Comparison of ENCODE assay signal across 9 cellular contexts in genomic region chr14:60561845-60562746, GRCh38. TPM values are rescaled to one million over a fixed set of nuclear protein-coding genes. Genes with fewer than 3 reads are reported as not detected.
DNase-seq lines count a peak whose midpoint lies in the region; ATAC-seq and TF ChIP-seq lines count a peak whose summit lies in the region.
"Had no signal": no experiment of that assay in that cellular context is flagged by ENCODE, and none has a peak within 500 bp of the region (broad histone marks: within the 10 kb centered on the region; RNA-seq: fewer than 3 reads in every experiment).

No MANE protein-coding gene starts in this region.

- no peaks in the 10 kb centered on the region for H3K27me3 ChIP-seq in Peyer's patch
- H3K27me3 ChIP-seq in lung (ENCODE audit: control insufficient read depth, insufficient read depth) = no peaks in the 10 kb centered on the region
- no peaks in the 10 kb centered on the region for H3K27me3 ChIP-seq in uterus
- H3K27me3 ChIP-seq: BLaER1 had no signal

- no peak for TF ChIP-seq POLR2A in Peyer's patch (IDR thresholded peaks at IDR 0.05)
- TF ChIP-seq POLR2A in uterus (IDR thresholded peaks at IDR 0.05) = no peak

- intact Hi-C loops in uterus (cut with DNase I; ENCODE audit: low total_unique reads) = no loop called here

- H3K36me3 ChIP-seq in Peyer's patch (no peaks in the 10 kb centered on the region), lung (ENCODE audit: control insufficient read depth in 2 of 2, insufficient read depth in 2 of 2, low read length in 2 of 2) (no peaks in the 10 kb centered on the region), uterus (no peaks in the 10 kb centered on the region)
- H3K36me3 ChIP-seq: BLaER1 had no signal

- WGBS in lung, 2 donors = 25 to 37% methylated on average over 7 of the region's 7 CpGs

- peak; percentile 44 to 86 (median 71) for DNase-seq in NCI-H1417 (lab: John Stamatoyannopoulos, UW)
- DNase-seq in NCI-H1417 treated with DMSO at 0.1 percent for 48 hours (lab: John Stamatoyannopoulos, UW) = no peak
- DNase-seq in LHCN-M2 (ENCODE audit: low read depth) = peak; percentile 88
- DNase-seq in Peyer's patch = no peak
- DNase-seq in dedifferentiated amniotic fluid mesenchymal stem cell (ENCODE audit: extremely low spot score) = peak; percentile 89
- no peak for DNase-seq in lung (ENCODE audit: low spot score)
- DNase-seq in uterus = peak; percentile 19 to 38

- H3K27ac ChIP-seq in Peyer's patch = no peak overlapping the region
- H3K27ac ChIP-seq in lung (ENCODE audit: low read depth in 1 of 2, low read length in 1 of 2) = no peak overlapping the region
- H3K27ac ChIP-seq in uterus = no peak overlapping the region
- H3K27ac ChIP-seq: BLaER1 had no signal

- TF ChIP-seq CTCF in Peyer's patch (IDR thresholded peaks at IDR 0.05) = peak in 4 of 6 experiments; percentile 17 to 45 (median 34)
- peak; percentile 14 for TF ChIP-seq CTCF in lung (IDR thresholded peaks at IDR 0.05; ENCODE audit: control extremely low read depth, extremely low read depth)
- peak; percentile 39 to 47 (median 42) for TF ChIP-seq CTCF in uterus (IDR thresholded peaks at IDR 0.05)

- H3K4me1 ChIP-seq in Peyer's patch (no peaks in the 10 kb centered on the region), lung (ENCODE audit: control insufficient read depth in 2 of 2, insufficient read depth in 2 of 2, low read length in 2 of 2) (no peaks in the 10 kb centered on the region), uterus (no peaks in the 10 kb centered on the region)

- ATAC-seq in GM21723 (IDR thresholded peaks at IDR 0.05; ENCODE audit: unreplicated experiment) = peak; percentile 72
- ATAC-seq in lung (ENCODE audit: insufficient read depth, low FRiP score) = peak; percentile 73

- no peak overlapping the region for H3K4me3 ChIP-seq in Peyer's patch
- H3K4me3 ChIP-seq in lung = no peak overlapping the region
- H3K4me3 ChIP-seq in uterus = no peak overlapping the region
- H3K4me3 ChIP-seq: BLaER1 had no signal

- no peaks in the 10 kb centered on the region for H3K9me3 ChIP-seq in Peyer's patch
- H3K9me3 ChIP-seq in lung (ENCODE audit: control insufficient read depth in 2 of 2, insufficient read depth in 1 of 2, low read length in 1 of 2) = no peaks in the 10 kb centered on the region
- H3K9me3 ChIP-seq in uterus = no peaks in the 10 kb centered on the region
- H3K9me3 ChIP-seq: BLaER1 had no signal

RNA-seq across cellular contexts. Expression of gene SIX6, which starts 53.1 kb away (rescaled TPM):
- total RNA-seq in LHCN-M2 (2014; rRNA removed) = not detected in 2 replicates
- polyA plus RNA-seq in LHCN-M2 (2012) = not detected
- not detected for total RNA-seq in Peyer's patch
- not detected for total RNA-seq in lung
- not detected for polyA plus RNA-seq in lung
- not detected for total RNA-seq in uterus

Comparison
In these comparisons a context has a peak if more than half of its experiments do, and no peak if none do; other contexts are left out.
1. DNase-seq: peak in NCI-H1417 (3 of 3), LHCN-M2 (single experiment), dedifferentiated amniotic fluid mesenchymal stem cell (single experiment) and uterus (2 of 2); none in NCI-H1417 treated with DMSO at 0.1 percent for 48 hours (single experiment), Peyer's patch (0 of 3) and lung (single experiment).
2. Peak in every context shown above with its lines, with median percentiles within 50 percentile points of each other: CTCF ChIP-seq.